In genomic region chr19:40800997-40801377, GRCh38 we compare ENCODE assay signal across 2 cellular contexts.
TF ChIP-seq lines count a peak whose summit lies in the region.

No MANE protein-coding gene starts in this region.

TF ChIP-seq in SK-N-SH, 30 proteins besides CTCF, POLR2A, EP300 and RAD21:
- TF ChIP-seq PBX3 (IDR thresholded peaks at IDR 0.05) (no peak), MXI1 (IDR thresholded peaks at IDR 0.05; ENCODE audit: low read depth, low read length) (no peak), MAX (IDR thresholded peaks at IDR 0.05; ENCODE audit: low read depth) (no peak), EZH2phosphoT487 (IDR thresholded peaks at IDR 0.05; ENCODE audit: borderline replicate concordance, low read depth) (no peak), GABPA (IDR thresholded peaks at IDR 0.05; ENCODE audit: low read depth) (no peak), RFX5 (IDR thresholded peaks at IDR 0.05; ENCODE audit: low read length) (no peak), CHD2 (IDR thresholded peaks at IDR 0.05; ENCODE audit: low read length, partially characterized antibody) (no peak), RCOR1 (IDR thresholded peaks at IDR 0.05; ENCODE audit: low read length) (no peak), FOXJ3 (CRISPR knock-in tag; IDR thresholded peaks at IDR 0.05) (no peak), FOXM1 (IDR thresholded peaks at IDR 0.05; ENCODE audit: low read depth) (no peak), NRF1 (IDR thresholded peaks at IDR 0.05; ENCODE audit: low read depth, low read length) (no peak), TEAD4 (IDR thresholded peaks at IDR 0.05; ENCODE audit: borderline replicate concordance, insufficient read depth) (no peak), MEF2A (IDR thresholded peaks at IDR 0.05; ENCODE audit: borderline replicate concordance, low read depth) (no peak), POLR2AphosphoS5 (IDR thresholded peaks at IDR 0.05; ENCODE audit: low read depth, low read length) (no peak), TAF1 (IDR thresholded peaks at IDR 0.05; ENCODE audit: borderline replicate concordance, low read depth, low read length) (no peak)
- TF ChIP-seq, protein P1, sequence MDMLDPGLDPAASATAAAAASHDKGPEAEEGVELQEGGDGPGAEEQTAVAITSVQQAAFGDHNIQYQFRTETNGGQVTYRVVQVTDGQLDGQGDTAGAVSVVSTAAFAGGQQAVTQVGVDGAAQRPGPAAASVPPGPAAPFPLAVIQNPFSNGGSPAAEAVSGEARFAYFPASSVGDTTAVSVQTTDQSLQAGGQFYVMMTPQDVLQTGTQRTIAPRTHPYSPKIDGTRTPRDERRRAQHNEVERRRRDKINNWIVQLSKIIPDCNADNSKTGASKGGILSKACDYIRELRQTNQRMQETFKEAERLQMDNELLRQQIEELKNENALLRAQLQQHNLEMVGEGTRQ (IDR thresholded peaks at IDR 0.05; ENCODE audit: borderline replicate concordance, low read depth, low read length), result no peak
- TF ChIP-seq, protein P2, sequence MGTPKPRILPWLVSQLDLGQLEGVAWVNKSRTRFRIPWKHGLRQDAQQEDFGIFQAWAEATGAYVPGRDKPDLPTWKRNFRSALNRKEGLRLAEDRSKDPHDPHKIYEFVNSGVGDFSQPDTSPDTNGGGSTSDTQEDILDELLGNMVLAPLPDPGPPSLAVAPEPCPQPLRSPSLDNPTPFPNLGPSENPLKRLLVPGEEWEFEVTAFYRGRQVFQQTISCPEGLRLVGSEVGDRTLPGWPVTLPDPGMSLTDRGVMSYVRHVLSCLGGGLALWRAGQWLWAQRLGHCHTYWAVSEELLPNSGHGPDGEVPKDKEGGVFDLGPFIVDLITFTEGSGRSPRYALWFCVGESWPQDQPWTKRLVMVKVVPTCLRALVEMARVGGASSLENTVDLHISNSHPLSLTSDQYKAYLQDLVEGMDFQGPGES (IDR thresholded peaks at IDR 0.05; ENCODE audit: low read depth, low read length), result no peak
TF ChIP-seq in SK-N-SH: peak in this region for 0.

TF ChIP-seq in SK-N-SH treated with all-trans-retinoic acid at 6 μM for 48 hours, 23 proteins besides CTCF, POLR2A, EP300 and RAD21 (continued from another document):
- TF ChIP-seq ESRRG (CRISPR knock-in tag; IDR thresholded peaks at IDR 0.05) (no peak), ZNF70 (CRISPR knock-in tag; IDR thresholded peaks at IDR 0.05) (no peak), ZNF8 (CRISPR knock-in tag; IDR thresholded peaks at IDR 0.05) (no peak), OSR1 (CRISPR knock-in tag; IDR thresholded peaks at IDR 0.05) (no peak), PPARA (CRISPR knock-in tag; IDR thresholded peaks at IDR 0.05; ENCODE audit: borderline replicate concordance) (no peak), ZFP3 (CRISPR knock-in tag; IDR thresholded peaks at IDR 0.05) (no peak)
- TF ChIP-seq, protein P3, sequence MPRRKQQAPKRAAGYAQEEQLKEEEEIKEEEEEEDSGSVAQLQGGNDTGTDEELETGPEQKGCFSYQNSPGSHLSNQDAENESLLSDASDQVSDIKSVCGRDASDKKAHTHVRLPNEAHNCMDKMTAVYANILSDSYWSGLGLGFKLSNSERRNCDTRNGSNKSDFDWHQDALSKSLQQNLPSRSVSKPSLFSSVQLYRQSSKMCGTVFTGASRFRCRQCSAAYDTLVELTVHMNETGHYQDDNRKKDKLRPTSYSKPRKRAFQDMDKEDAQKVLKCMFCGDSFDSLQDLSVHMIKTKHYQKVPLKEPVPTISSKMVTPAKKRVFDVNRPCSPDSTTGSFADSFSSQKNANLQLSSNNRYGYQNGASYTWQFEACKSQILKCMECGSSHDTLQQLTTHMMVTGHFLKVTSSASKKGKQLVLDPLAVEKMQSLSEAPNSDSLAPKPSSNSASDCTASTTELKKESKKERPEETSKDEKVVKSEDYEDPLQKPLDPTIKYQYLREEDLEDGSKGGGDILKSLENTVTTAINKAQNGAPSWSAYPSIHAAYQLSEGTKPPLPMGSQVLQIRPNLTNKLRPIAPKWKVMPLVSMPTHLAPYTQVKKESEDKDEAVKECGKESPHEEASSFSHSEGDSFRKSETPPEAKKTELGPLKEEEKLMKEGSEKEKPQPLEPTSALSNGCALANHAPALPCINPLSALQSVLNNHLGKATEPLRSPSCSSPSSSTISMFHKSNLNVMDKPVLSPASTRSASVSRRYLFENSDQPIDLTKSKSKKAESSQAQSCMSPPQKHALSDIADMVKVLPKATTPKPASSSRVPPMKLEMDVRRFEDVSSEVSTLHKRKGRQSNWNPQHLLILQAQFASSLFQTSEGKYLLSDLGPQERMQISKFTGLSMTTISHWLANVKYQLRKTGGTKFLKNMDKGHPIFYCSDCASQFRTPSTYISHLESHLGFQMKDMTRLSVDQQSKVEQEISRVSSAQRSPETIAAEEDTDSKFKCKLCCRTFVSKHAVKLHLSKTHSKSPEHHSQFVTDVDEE (CRISPR knock-in tag; IDR thresholded peaks at IDR 0.05), result no peak
- TF ChIP-seq, protein P4, sequence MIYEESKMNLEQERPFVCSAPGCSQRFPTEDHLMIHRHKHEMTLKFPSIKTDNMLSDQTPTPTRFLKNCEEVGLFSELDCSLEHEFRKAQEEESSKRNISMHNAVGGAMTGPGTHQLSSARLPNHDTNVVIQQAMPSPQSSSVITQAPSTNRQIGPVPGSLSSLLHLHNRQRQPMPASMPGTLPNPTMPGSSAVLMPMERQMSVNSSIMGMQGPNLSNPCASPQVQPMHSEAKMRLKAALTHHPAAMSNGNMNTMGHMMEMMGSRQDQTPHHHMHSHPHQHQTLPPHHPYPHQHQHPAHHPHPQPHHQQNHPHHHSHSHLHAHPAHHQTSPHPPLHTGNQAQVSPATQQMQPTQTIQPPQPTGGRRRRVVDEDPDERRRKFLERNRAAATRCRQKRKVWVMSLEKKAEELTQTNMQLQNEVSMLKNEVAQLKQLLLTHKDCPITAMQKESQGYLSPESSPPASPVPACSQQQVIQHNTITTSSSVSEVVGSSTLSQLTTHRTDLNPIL (CRISPR knock-in tag; IDR thresholded peaks at IDR 0.05; ENCODE audit: low read depth), result no peak
